1 cellular context compared by ENCODE assay signal in the genomic region with DNA sequence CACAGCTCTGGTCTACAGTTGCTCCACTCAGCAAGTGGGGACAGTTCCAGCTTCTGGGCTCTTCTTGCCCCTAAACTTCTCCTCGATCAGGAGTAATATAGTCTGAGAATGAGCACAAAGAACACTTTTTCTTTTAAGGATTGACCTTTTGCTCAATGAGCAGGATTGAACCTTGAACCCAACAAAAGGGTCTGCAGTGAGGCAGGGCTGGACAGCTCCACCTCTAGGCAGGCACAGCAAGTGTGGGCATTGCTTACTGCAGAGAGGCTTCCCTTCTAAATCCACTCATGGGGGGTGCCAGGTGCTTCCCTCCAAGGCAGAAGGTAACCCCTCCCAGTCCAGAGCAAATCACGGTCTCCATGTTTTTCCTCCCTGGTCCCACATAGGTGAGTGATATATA.
TF ChIP-seq lines count a peak whose summit lies in the region.

No MANE protein-coding gene starts in this region.

TF ChIP-seq in WTC11, 78 proteins besides CTCF, POLR2A, EP300 and RAD21 (continued from another document):
- TF ChIP-seq, protein P1, sequence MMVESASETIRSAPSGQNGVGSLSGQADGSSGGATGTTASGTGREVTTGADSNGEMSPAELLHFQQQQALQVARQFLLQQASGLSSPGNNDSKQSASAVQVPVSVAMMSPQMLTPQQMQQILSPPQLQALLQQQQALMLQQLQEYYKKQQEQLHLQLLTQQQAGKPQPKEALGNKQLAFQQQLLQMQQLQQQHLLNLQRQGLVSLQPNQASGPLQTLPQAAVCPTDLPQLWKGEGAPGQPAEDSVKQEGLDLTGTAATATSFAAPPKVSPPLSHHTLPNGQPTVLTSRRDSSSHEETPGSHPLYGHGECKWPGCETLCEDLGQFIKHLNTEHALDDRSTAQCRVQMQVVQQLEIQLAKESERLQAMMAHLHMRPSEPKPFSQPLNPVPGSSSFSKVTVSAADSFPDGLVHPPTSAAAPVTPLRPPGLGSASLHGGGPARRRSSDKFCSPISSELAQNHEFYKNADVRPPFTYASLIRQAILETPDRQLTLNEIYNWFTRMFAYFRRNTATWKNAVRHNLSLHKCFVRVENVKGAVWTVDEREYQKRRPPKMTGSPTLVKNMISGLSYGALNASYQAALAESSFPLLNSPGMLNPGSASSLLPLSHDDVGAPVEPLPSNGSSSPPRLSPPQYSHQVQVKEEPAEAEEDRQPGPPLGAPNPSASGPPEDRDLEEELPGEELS (CRISPR knock-in tag; IDR thresholded peaks at IDR 0.05): no peak
- TF ChIP-seq TEAD1 (CRISPR knock-in tag; IDR thresholded peaks at IDR 0.05) (no peak), NFATC4 (CRISPR knock-in tag; IDR thresholded peaks at IDR 0.05) (no peak), TCF7 (CRISPR knock-in tag; IDR thresholded peaks at IDR 0.05; ENCODE audit: low read depth) (no peak), NFE2L1 (CRISPR knock-in tag; IDR thresholded peaks at IDR 0.05) (no peak), GABPB1 (CRISPR knock-in tag; IDR thresholded peaks at IDR 0.05) (no peak), RELA (CRISPR knock-in tag; IDR thresholded peaks at IDR 0.05; ENCODE audit: borderline replicate concordance) (no peak)
- TF ChIP-seq, protein P2, sequence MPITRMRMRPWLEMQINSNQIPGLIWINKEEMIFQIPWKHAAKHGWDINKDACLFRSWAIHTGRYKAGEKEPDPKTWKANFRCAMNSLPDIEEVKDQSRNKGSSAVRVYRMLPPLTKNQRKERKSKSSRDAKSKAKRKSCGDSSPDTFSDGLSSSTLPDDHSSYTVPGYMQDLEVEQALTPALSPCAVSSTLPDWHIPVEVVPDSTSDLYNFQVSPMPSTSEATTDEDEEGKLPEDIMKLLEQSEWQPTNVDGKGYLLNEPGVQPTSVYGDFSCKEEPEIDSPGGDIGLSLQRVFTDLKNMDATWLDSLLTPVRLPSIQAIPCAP (CRISPR knock-in tag; IDR thresholded peaks at IDR 0.05): no peak
